19 cellular contexts compared by ENCODE assay signal in the genomic region with DNA sequence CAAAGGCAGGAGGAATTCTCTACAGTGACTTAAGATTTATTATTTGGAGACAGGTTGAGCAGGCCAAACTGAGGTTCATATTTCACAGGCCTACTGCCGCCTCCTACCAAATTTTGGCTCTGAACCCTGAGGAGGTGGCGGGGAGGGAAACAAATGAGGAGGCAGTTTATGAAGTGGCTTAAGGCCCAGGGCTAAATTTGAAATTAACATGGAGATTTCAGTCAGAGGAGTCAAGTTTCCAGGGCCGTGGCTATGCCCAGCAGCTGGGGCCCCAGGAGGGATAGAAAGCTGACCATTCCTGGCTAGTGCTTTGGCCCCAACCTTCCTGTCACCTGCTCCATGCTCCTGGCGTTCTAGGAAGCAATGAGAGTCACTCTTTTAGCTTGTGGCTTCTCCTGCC.
"Had no signal": no experiment of that assay in that cellular context is flagged by ENCODE, and none has a peak within 500 bp of the region (broad histone marks: within the 10 kb centered on the region; RNA-seq: fewer than 3 reads in every experiment).

No MANE protein-coding gene starts in this region.

- H3K27ac ChIP-seq: breast epithelium, neural progenitor cell, spleen, tibial artery had no signal

- H2AFZ ChIP-seq: neural progenitor cell had no signal

- ATAC-seq: activated CD4-positive, alpha-beta T cell treated with anti-CD3 and anti-CD28 coated beads for 36 hours; activated T-cell treated with anti-CD3 and anti-CD28 coated beads, Interleukin-2, amount 50 U/mL, for 4 hours; esophagus mucosa; stimulated activated naive CD8-positive, alpha-beta T cell treated with anti-CD3 and anti-CD28 coated beads, Interleukin-15, Interleukin-2, amounts not matched to agents 100 U/mL and 50 U/mL, for 24 hours; T-helper 17 cell had no signal

- H3K36me3 Mint-ChIP-seq: activated naive CD8-positive, alpha-beta T cell treated with anti-CD3 and anti-CD28 coated beads for 36 hours; neural progenitor cell had no signal

- DNase-seq: activated B cell treated with CpG ODN at 0.5 μM for 24 hours; activated CD4-positive, alpha-beta T cell treated with anti-CD3 and anti-CD28 coated beads for 36 hours; activated CD4-positive, alpha-beta T cell treated with anti-CD3 and anti-CD28 coated beads, Interleukin-2, amount 50 U/mL, for 4 hours; activated CD8-positive, alpha-beta memory T cell treated with anti-CD3 and anti-CD28 coated beads for 24 hours; activated CD8-positive, alpha-beta memory T cell treated with anti-CD3 and anti-CD28 coated beads, Interleukin-2, amount 50 U/mL, for 4 hours; activated naive CD4-positive, alpha-beta T cell treated with Interleukin-2 at 50 U/mL for 16 hours; activated naive CD8-positive, alpha-beta T cell treated with anti-CD3 and anti-CD28 coated beads for 36 hours; activated T-cell treated with anti-CD3 and anti-CD28 coated beads, Interleukin-2, amount 50 U/mL, for 4 hours; effector memory CD4-positive, alpha-beta T cell; hippocampal formation; spleen; stimulated activated CD4-positive, alpha-beta T cell treated with anti-CD3 and anti-CD28 coated beads, Interleukin-4, amount 100 ng/mL, for 24 hours; stimulated activated naive CD8-positive, alpha-beta T cell treated with anti-CD3 and anti-CD28 coated beads, Interleukin-15, Interleukin-2, amounts not matched to agents 100 U/mL and 50 U/mL, for 24 hours; T-helper 17 cell; tibial artery had no signal

- H3K27ac Mint-ChIP-seq: activated B cell treated with CpG ODN at 0.5 μM for 24 hours; activated CD4-positive, alpha-beta T cell treated with anti-CD3 and anti-CD28 coated beads for 36 hours; activated naive CD8-positive, alpha-beta T cell treated with anti-CD3 and anti-CD28 coated beads for 36 hours; neural progenitor cell; T-helper 17 cell had no signal

- H3K9me3 ChIP-seq: breast epithelium, spleen, tibial artery had no signal

- H3K4me3 Mint-ChIP-seq: activated B cell treated with CpG ODN at 0.5 μM for 24 hours; activated CD4-positive, alpha-beta T cell treated with anti-CD3 and anti-CD28 coated beads for 36 hours; activated naive CD8-positive, alpha-beta T cell treated with anti-CD3 and anti-CD28 coated beads for 36 hours; activated T-cell treated with anti-CD3 and anti-CD28 coated beads, Interleukin-2, amount 50 U/mL, for 4 hours; central memory CD8-positive, alpha-beta T cell; neural progenitor cell; T-helper 17 cell had no signal

- H3K9ac ChIP-seq: neural progenitor cell had no signal

- H3K27me3 ChIP-seq: neural progenitor cell, tibial artery had no signal

- H3K4me3 ChIP-seq: breast epithelium, neural progenitor cell, spleen, tibial artery had no signal

- H3K9me3 Mint-ChIP-seq: activated B cell treated with CpG ODN at 0.5 μM for 24 hours; activated naive CD8-positive, alpha-beta T cell treated with anti-CD3 and anti-CD28 coated beads for 36 hours; activated T-cell treated with anti-CD3 and anti-CD28 coated beads, Interleukin-2, amount 50 U/mL, for 4 hours; central memory CD8-positive, alpha-beta T cell; neural progenitor cell had no signal

- H3K4me1 Mint-ChIP-seq: activated B cell treated with CpG ODN at 0.5 μM for 24 hours; activated CD4-positive, alpha-beta T cell treated with anti-CD3 and anti-CD28 coated beads for 36 hours; activated naive CD8-positive, alpha-beta T cell treated with anti-CD3 and anti-CD28 coated beads for 36 hours; central memory CD8-positive, alpha-beta T cell; T-helper 17 cell had no signal

- H3K27me3 Mint-ChIP-seq: activated CD4-positive, alpha-beta T cell treated with anti-CD3 and anti-CD28 coated beads for 36 hours; activated naive CD8-positive, alpha-beta T cell treated with anti-CD3 and anti-CD28 coated beads for 36 hours; central memory CD8-positive, alpha-beta T cell had no signal

- H3K4me1 ChIP-seq: breast epithelium, neural progenitor cell, spleen, tibial artery had no signal

- H3K4me2 ChIP-seq: neural progenitor cell had no signal

- H3K36me3 ChIP-seq: breast epithelium, neural progenitor cell, spleen, tibial artery had no signal
